ENCODE assay signal across 11 cellular contexts in genomic region chr22:35742342-35743100, GRCh38. TPM values are rescaled to one million over a fixed set of nuclear protein-coding genes. Genes with fewer than 3 reads are reported as not detected.
DNase-seq lines count a peak whose midpoint lies in the region; ATAC-seq and TF ChIP-seq lines count a peak whose summit lies in the region.
"Had no signal": no experiment of that assay in that cellular context is flagged by ENCODE, and none has a peak within 500 bp of the region (broad histone marks: within the 10 kb centered on the region; RNA-seq: fewer than 3 reads in every experiment).

No MANE protein-coding gene starts in this region.

- H4K20me1 ChIP-seq in OCI-LY1 (ENCODE audit: insufficient read depth, low read length): no peaks in the 10 kb centered on the region

- peaks cover 3% of the 10 kb centered on the region for H3K27me3 Mint-ChIP-seq in CD8-positive, alpha-beta T cell (ENCODE audit: low read depth)

- H3K27ac Mint-ChIP-seq in CD8-positive, alpha-beta T cell: no peak overlapping the region
- H3K27ac Mint-ChIP-seq: activated T-helper 2 cell treated with anti-CD3 and anti-CD28 coated beads, Interferon-gamma antibody, Interleukin-2, Interleukin-4, amounts not matched to agents 10 μg/mL and 5 μg/mL and 100 μg/mL, durations not matched to agents 14 hours and 24 hours and 36 hours had no signal

- H3K4me1 ChIP-seq in OCI-LY1 (ENCODE audit: insufficient read depth, low read length, severe bottlenecking) (peaks cover 95% of the 10 kb centered on the region), mesodermal cell (ENCODE audit: control insufficient read depth, insufficient read depth, low read length, poor library complexity, severe bottlenecking) (peaks cover 43% of the 10 kb centered on the region), esophagus squamous epithelium (peaks cover 0 to 24% (median 0%) of the 10 kb centered on the region in 3 donors)
- H3K4me1 ChIP-seq in CD8-positive, alpha-beta T cell (ENCODE audit: insufficient read depth, low read length): no peaks in the 10 kb centered on the region
- H3K4me1 ChIP-seq: Peyer's patch had no signal

- H3K9ac ChIP-seq in OCI-LY1 (ENCODE audit: low read length): no peak overlapping the region

- H3K9me3 ChIP-seq in OCI-LY1 (ENCODE audit: low read length): no peaks in the 10 kb centered on the region
- H3K9me3 ChIP-seq in mesodermal cell (ENCODE audit: control insufficient read depth, low read length): no peaks in the 10 kb centered on the region
- no peaks in the 10 kb centered on the region for H3K9me3 ChIP-seq in esophagus squamous epithelium
- no peaks in the 10 kb centered on the region for H3K9me3 ChIP-seq in CD8-positive, alpha-beta T cell (ENCODE audit: low read length)
- H3K9me3 ChIP-seq: Peyer's patch had no signal

- CTCF ChIA-PET in CD8-positive, alpha-beta T cell (lab: Charles Lee): interaction anchor here (0.7 to 1.7 kb wide), 4 partner anchors 8 to 382 kb away, joined by 3 to 4 read pairs (median 4); partner anchors contain the start of gene APOL6

- no peaks in the 10 kb centered on the region for H3K79me2 ChIP-seq in OCI-LY1 (ENCODE audit: insufficient read depth, low read length)

- no peak for TF ChIP-seq POLR2A in esophagus squamous epithelium (IDR thresholded peaks at IDR 0.05)

- no peak overlapping the region for H3K4me2 ChIP-seq in OCI-LY1 (ENCODE audit: low read length)

- H3K36me3 ChIP-seq in OCI-LY1 (ENCODE audit: insufficient read depth, low read length) (peaks cover 47% of the 10 kb centered on the region; the same call in 1 of the 2 replicates), mesodermal cell (ENCODE audit: control insufficient read depth, insufficient read depth, low read length) (peaks cover 82% of the 10 kb centered on the region), esophagus squamous epithelium (peaks cover 0 to 89% (median 0%) of the 10 kb centered on the region in 3 donors)
- no peaks in the 10 kb centered on the region for H3K36me3 ChIP-seq in CD8-positive, alpha-beta T cell (ENCODE audit: insufficient read depth, low read length)

- WGBS in mesodermal cell (ENCODE audit: insufficient coverage in 2 of 2), 2 experiments: 70 to 82% methylated on average over 6 to 7 of the region's 9 CpGs
- WGBS in esophagus squamous epithelium, 2 donors: 85 to 95% methylated on average over 4 to 8 of the region's 9 CpGs

- no peak for TF ChIP-seq CTCF in OCI-LY1 (IDR thresholded peaks at IDR 0.05; ENCODE audit: low read length)
- TF ChIP-seq CTCF in esophagus squamous epithelium (IDR thresholded peaks at IDR 0.05): no peak
- TF ChIP-seq CTCF in CD8-positive, alpha-beta T cell (IDR thresholded peaks at IDR 0.05): no peak

- no peak overlapping the region for H3K4me3 ChIP-seq in OCI-LY1 (ENCODE audit: low read depth, low read length, poor library complexity, severe bottlenecking)
- H3K4me3 ChIP-seq in mesodermal cell (ENCODE audit: extremely low read depth, insufficient read depth, low read length, poor library complexity, severe bottlenecking): no peak overlapping the region
- H3K4me3 ChIP-seq in esophagus squamous epithelium: no peak overlapping the region
- H3K4me3 ChIP-seq in CD8-positive, alpha-beta T cell (ENCODE audit: low read depth, low read length): no peak overlapping the region
- H3K4me3 ChIP-seq: Peyer's patch had no signal

- DNase-seq in AG20443 (ENCODE audit: low spot score) (peak; percentile 80), dermis microvascular lymphatic vessel endothelial cell (ENCODE audit: low read depth in 2 of 2) (peak; percentile 10 to 87), esophagus squamous epithelium (lab: John Stamatoyannopoulos, UW) (no peak), NCI-H1436 (lab: John Stamatoyannopoulos, UW) (no peak)
- DNase-seq in stimulated activated CD4-positive, alpha-beta T cell treated with anti-CD3 and anti-CD28 coated beads, Interleukin-4, amount 100 ng/mL, for 4 hours: no peak
- DNase-seq in CD8-positive, alpha-beta T cell: no peak
- DNase-seq: COR-L47, Peyer's patch had no signal

- intact Hi-C loops in esophagus squamous epithelium (cut with DNase I): no loop called here
- intact Hi-C loops in CD8-positive, alpha-beta T cell (cut with DNase I, micrococcal nuclease): no loop called here

- POLR2A ChIA-PET in CD8-positive, alpha-beta T cell (lab: Charles Lee): no interaction called here

- peak overlapping the region; percentile 99 for H3K27ac ChIP-seq in OCI-LY1 (ENCODE audit: low read depth, low read length, poor library complexity, severe bottlenecking)
- H3K27ac ChIP-seq in mesodermal cell (ENCODE audit: low read depth, low read length, severe bottlenecking): peak overlapping the region; percentile 87
- peak overlapping the region in 2 of 4 donors; percentile 24 to 57 for H3K27ac ChIP-seq in esophagus squamous epithelium
- no peak overlapping the region for H3K27ac ChIP-seq in CD8-positive, alpha-beta T cell (ENCODE audit: low read depth, low read length)

- no peaks in the 10 kb centered on the region for H3K27me3 ChIP-seq in OCI-LY1 (ENCODE audit: insufficient read depth, low read length)
- no peaks in the 10 kb centered on the region for H3K27me3 ChIP-seq in esophagus squamous epithelium
- H3K27me3 ChIP-seq in CD8-positive, alpha-beta T cell (ENCODE audit: insufficient read depth, low read length): no peaks in the 10 kb centered on the region
- H3K27me3 ChIP-seq: Peyer's patch had no signal

- H3K4me1 Mint-ChIP-seq in CD8-positive, alpha-beta T cell (ENCODE audit: low read depth): no peaks in the 10 kb centered on the region

- H3K36me3 Mint-ChIP-seq in CD8-positive, alpha-beta T cell: no peaks in the 10 kb centered on the region

- no peak for ATAC-seq in CD8-positive, alpha-beta T cell

- no peaks in the 10 kb centered on the region for H3K9me3 Mint-ChIP-seq in CD8-positive, alpha-beta T cell
- H3K9me3 Mint-ChIP-seq: activated T-helper 2 cell treated with anti-CD3 and anti-CD28 coated beads, Interferon-gamma antibody, Interleukin-2, Interleukin-4, amounts not matched to agents 10 μg/mL and 5 μg/mL and 100 μg/mL, durations not matched to agents 14 hours and 24 hours and 36 hours had no signal

- H3K9me2 ChIP-seq in OCI-LY1 (ENCODE audit: low read depth, low read length): no peaks in the 10 kb centered on the region

- no peak overlapping the region for H2AFZ ChIP-seq in OCI-LY1 (ENCODE audit: low read length)

- H3F3A ChIP-seq in OCI-LY1 (ENCODE audit: insufficient read depth, low read length): no peaks in the 10 kb centered on the region

- no peak overlapping the region for H3K4me3 Mint-ChIP-seq in CD8-positive, alpha-beta T cell

RNA-seq across cellular contexts. Expression of gene APOL5, which starts 24.8 kb away (rescaled TPM):
- total RNA-seq in dermis microvascular lymphatic vessel endothelial cell (not detected in 2 replicates), esophagus squamous epithelium (not detected)
- not detected for polyA plus RNA-seq in mesodermal cell (2013, experiment 1 of 2)
- not detected for polyA plus RNA-seq in mesodermal cell (2013, experiment 2 of 2)
- total RNA-seq in CD8-positive, alpha-beta T cell: not detected
- total RNA-seq: activated T-helper 2 cell treated with anti-CD3 and anti-CD28 coated beads, Interferon-gamma antibody, Interleukin-2, Interleukin-4, amounts not matched to agents 10 μg/mL and 5 μg/mL and 100 μg/mL, durations not matched to agents 14 hours and 24 hours and 36 hours; Peyer's patch had no signal

Comparison
In these comparisons a context has a peak if more than half of its experiments do, and no peak if none do; other contexts are left out.
1. DNase-seq: peak in AG20443 (single experiment) and dermis microvascular lymphatic vessel endothelial cell (2 of 2); none in stimulated activated CD4-positive, alpha-beta T cell treated with anti-CD3 and anti-CD28 coated beads, Interleukin-4, amount 100 ng/mL, for 4 hours (0 of 2), esophagus squamous epithelium (single experiment), CD8-positive, alpha-beta T cell (0 of 7) and NCI-H1436 (single experiment).